8 cellular contexts compared by ENCODE assay signal in genomic region chr19:42402376-42403116, GRCh38. TPM values are rescaled to one million over a fixed set of nuclear protein-coding genes. Genes with fewer than 3 reads are reported as not detected.
DNase-seq lines count a peak whose midpoint lies in the region; ATAC-seq and TF ChIP-seq lines count a peak whose summit lies in the region.

No MANE protein-coding gene starts in this region.

- WGBS in iPS DF 6.9 (ENCODE audit: insufficient coverage, insufficient read length): no CpG with 5 or more reads among the region's 34 CpGs

- H3K27ac ChIP-seq in iPS DF 6.9 (ENCODE audit: low read length): no peak overlapping the region

- POLR2A ChIA-PET in activated CD4-positive, alpha-beta T cell treated with anti-CD3 and anti-CD28 coated beads for 36 hours (lab: Charles Lee): interaction anchor here (0.6 kb wide), 1 partner anchor 44 kb away, joined by 7 read pairs; no protein-coding TSS in a partner anchor
- POLR2A ChIA-PET in activated B cell treated with CpG ODN at 0.5 μM for 24 hours (lab: Charles Lee): interaction anchor here (0.6 to 2.1 kb wide), 5 partner anchors 21 to 258 kb away, joined by 3 to 8 read pairs (median 6); no protein-coding TSS in a partner anchor

- no peak for TF ChIP-seq CTCF in activated B cell treated with CpG ODN at 0.5 μM for 24 hours (IDR thresholded peaks at IDR 0.05)

- CTCF ChIA-PET in activated CD4-positive, alpha-beta T cell treated with anti-CD3 and anti-CD28 coated beads for 36 hours (lab: Charles Lee): interaction anchor here (0.5 to 2.3 kb wide), 4 partner anchors 9 to 110 kb away, joined by 3 to 8 read pairs (median 4); no protein-coding TSS in a partner anchor
- CTCF ChIA-PET in activated B cell treated with CpG ODN at 0.5 μM for 24 hours (lab: Charles Lee): interaction anchor here (0.6 kb wide), 1 partner anchor 300 kb away, joined by 3 read pairs; no protein-coding TSS in a partner anchor

- H3K9me3 Mint-ChIP-seq in activated CD4-positive, alpha-beta T cell treated with anti-CD3 and anti-CD28 coated beads for 36 hours (ENCODE audit: low read depth): no peaks in the 10 kb centered on the region
- no peaks in the 10 kb centered on the region for H3K9me3 Mint-ChIP-seq in activated B cell treated with CpG ODN at 0.5 μM for 24 hours
- no peaks in the 10 kb centered on the region for H3K9me3 Mint-ChIP-seq in stimulated activated naive CD8-positive, alpha-beta T cell treated with anti-CD3 and anti-CD28 coated beads, Interleukin-15, amount 100 ng/mL, for 72 hours

- H3K36me3 Mint-ChIP-seq in activated CD4-positive, alpha-beta T cell treated with anti-CD3 and anti-CD28 coated beads for 36 hours (ENCODE audit: low read depth): peaks cover 12% of the 10 kb centered on the region
- peaks cover 28% of the 10 kb centered on the region for H3K36me3 Mint-ChIP-seq in activated B cell treated with CpG ODN at 0.5 μM for 24 hours (ENCODE audit: low read depth)

- DNase-seq in activated CD4-positive, alpha-beta T cell treated with anti-CD3 and anti-CD28 coated beads for 36 hours: no peak
- DNase-seq in activated CD4-positive, alpha-beta T cell treated with anti-CD3 and anti-CD28 coated beads, Interleukin-2, amount 50 U/mL, for 1 hour: no peak
- DNase-seq in activated B cell treated with CpG ODN at 0.5 μM for 24 hours: no peak
- no peak for DNase-seq in iPS DF 6.9 (ENCODE audit: low read depth, low spot score)
- DNase-seq in stimulated activated naive CD8-positive, alpha-beta T cell treated with anti-CD3 and anti-CD28 coated beads, Interleukin-15, amount 100 ng/mL, for 72 hours: no peak
- DNase-seq in putamen (ENCODE audit: low spot score): no peak

- H3K9me3 ChIP-seq in iPS DF 6.9 (ENCODE audit: control insufficient read depth, insufficient read depth, low read length): no peaks in the 10 kb centered on the region

- ATAC-seq in activated CD4-positive, alpha-beta T cell treated with anti-CD3 and anti-CD28 coated beads for 36 hours: no peak
- no peak for ATAC-seq in activated B cell treated with CpG ODN at 0.5 μM for 24 hours (ENCODE audit: low read depth)
- peak; percentile 1 for ATAC-seq in stimulated activated naive CD8-positive, alpha-beta T cell treated with anti-CD3 and anti-CD28 coated beads, Interleukin-15, amount 100 ng/mL, for 72 hours
- no peak for ATAC-seq in GM19467 (IDR thresholded peaks at IDR 0.05; ENCODE audit: unreplicated experiment)
- ATAC-seq in HG03432 (IDR thresholded peaks at IDR 0.05; ENCODE audit: unreplicated experiment): no peak

- peaks cover 19% of the 10 kb centered on the region for H3K4me1 Mint-ChIP-seq in activated CD4-positive, alpha-beta T cell treated with anti-CD3 and anti-CD28 coated beads for 36 hours
- peaks cover 37% of the 10 kb centered on the region for H3K4me1 Mint-ChIP-seq in activated B cell treated with CpG ODN at 0.5 μM for 24 hours
- H3K4me1 Mint-ChIP-seq in stimulated activated naive CD8-positive, alpha-beta T cell treated with anti-CD3 and anti-CD28 coated beads, Interleukin-15, amount 100 ng/mL, for 72 hours: peaks cover 52% of the 10 kb centered on the region

- no peaks in the 10 kb centered on the region for H3K27me3 ChIP-seq in iPS DF 6.9 (ENCODE audit: control insufficient read depth, insufficient read depth, low read length)

- no peaks in the 10 kb centered on the region for H3K27me3 Mint-ChIP-seq in activated CD4-positive, alpha-beta T cell treated with anti-CD3 and anti-CD28 coated beads for 36 hours
- H3K27me3 Mint-ChIP-seq in activated B cell treated with CpG ODN at 0.5 μM for 24 hours: no peaks in the 10 kb centered on the region
- H3K27me3 Mint-ChIP-seq in stimulated activated naive CD8-positive, alpha-beta T cell treated with anti-CD3 and anti-CD28 coated beads, Interleukin-15, amount 100 ng/mL, for 72 hours: no peaks in the 10 kb centered on the region

- H3K36me3 ChIP-seq in iPS DF 6.9 (ENCODE audit: control insufficient read depth, insufficient read depth, low read length): 0 out of 2 replicates have a peak, but pooled peaks cover 2% of the 10 kb centered on the region

- H3K4me3 Mint-ChIP-seq in activated CD4-positive, alpha-beta T cell treated with anti-CD3 and anti-CD28 coated beads for 36 hours: peak overlapping the region; percentile 71
- H3K4me3 Mint-ChIP-seq in activated B cell treated with CpG ODN at 0.5 μM for 24 hours: peak overlapping the region; percentile 80
- peak overlapping the region; percentile 85 to 89 for H3K4me3 Mint-ChIP-seq in stimulated activated naive CD8-positive, alpha-beta T cell treated with anti-CD3 and anti-CD28 coated beads, Interleukin-15, amount 100 ng/mL, for 72 hours

- H3K27ac Mint-ChIP-seq in activated CD4-positive, alpha-beta T cell treated with anti-CD3 and anti-CD28 coated beads for 36 hours: no peak overlapping the region
- H3K27ac Mint-ChIP-seq in activated B cell treated with CpG ODN at 0.5 μM for 24 hours: no peak overlapping the region
- H3K27ac Mint-ChIP-seq in stimulated activated naive CD8-positive, alpha-beta T cell treated with anti-CD3 and anti-CD28 coated beads, Interleukin-15, amount 100 ng/mL, for 72 hours: peak overlapping the region in 1 of 2 donors; percentile 67

- intact Hi-C loops in activated CD4-positive, alpha-beta T cell treated with anti-CD3 and anti-CD28 coated beads for 36 hours (cut with DNase I, micrococcal nuclease): no loop called here
- intact Hi-C loops in activated B cell treated with CpG ODN at 0.5 μM for 24 hours (cut with micrococcal nuclease): no loop called here

- peaks cover 4% of the 10 kb centered on the region for H3K4me1 ChIP-seq in iPS DF 6.9 (ENCODE audit: control insufficient read depth, insufficient read depth, low read length)

- H3K4me3 ChIP-seq in iPS DF 6.9 (ENCODE audit: low read length): peak overlapping the region; percentile 64; the same call in 1 of the 2 replicates

RNA-seq across cellular contexts. Expression of gene CNFN, which starts 12.4 kb away (rescaled TPM):
- not detected for total RNA-seq in activated CD4-positive, alpha-beta T cell treated with anti-CD3 and anti-CD28 coated beads for 36 hours
- total RNA-seq in activated B cell treated with CpG ODN at 0.5 μM for 24 hours: 1.00 and 2.4 TPM in 2 replicates

RNA-seq across cellular contexts. Expression of gene LIPE, which starts 24.6 kb away (rescaled TPM):
- 10 to 100 TPM; 27.8 to 32.8 TPM for total RNA-seq in activated CD4-positive, alpha-beta T cell treated with anti-CD3 and anti-CD28 coated beads for 36 hours
- 37.2 and 37.3 TPM in 2 replicates for total RNA-seq in activated B cell treated with CpG ODN at 0.5 μM for 24 hours

RNA-seq across cellular contexts. Expression of gene CXCL17, which starts 40.2 kb away (rescaled TPM):
- not detected for total RNA-seq in activated CD4-positive, alpha-beta T cell treated with anti-CD3 and anti-CD28 coated beads for 36 hours
- total RNA-seq in activated B cell treated with CpG ODN at 0.5 μM for 24 hours: not detected in 2 replicates
